Comparison of ENCODE assay signal across 18 cellular contexts in genomic region chr20:10134176-10134575, GRCh38.
A peak's percentile ranks its signal among the peaks of the same experiment; 100 is the strongest.
DNase-seq lines count a peak whose midpoint lies in the region; ATAC-seq, FAIRE-seq and TF ChIP-seq lines count a peak whose summit lies in the region.
"Had no signal": no experiment of that assay in that cellular context is flagged by ENCODE, and none has a peak within 500 bp of the region (broad histone marks: within the 10 kb centered on the region; RNA-seq: fewer than 3 reads in every experiment).

No MANE protein-coding gene starts in this region.

- no peak overlapping the region for H3K27ac ChIP-seq in K562 (ENCODE audit: extremely low read depth, low read depth, low read length)

- H3K9me1 ChIP-seq in K562 (ENCODE audit: control insufficient read depth, insufficient read depth, low read length): no peaks in the 10 kb centered on the region

- no peak for TF ChIP-seq RAD21 in K562 (CRISPR knock-in tag; conservative IDR thresholded peaks at IDR 0.05 in 1 of 2, IDR thresholded peaks at IDR 0.05 in 1 of 2)

- no TSS peak for BruUV-seq in K562 (replicated peaks; lab: Mats Ljungman, UMichigan)

- no peaks in the 10 kb centered on the region for H3K79me2 ChIP-seq in K562 (ENCODE audit: control insufficient read depth, insufficient read depth, low read length)

- no peak overlapping the region for H3K4me2 ChIP-seq in K562 (ENCODE audit: insufficient read depth, low read length)

- no peaks in the 10 kb centered on the region for H3K9me3 ChIP-seq in K562 (replicated peaks; ENCODE audit: control insufficient read depth, insufficient read depth, low read depth, low read length)
- H3K9me3 ChIP-seq: BE2C had no signal

- 0% methylated on average over 4 of the region's 4 CpGs for WGBS in K562 (ENCODE audit: insufficient coverage, low coverage, missing lambda C conversion rate)

- no peak overlapping the region for H3K9ac ChIP-seq in K562 (ENCODE audit: insufficient read depth in 1 of 2, low read depth in 2 of 2, low read length in 2 of 2)

- POLR2A ChIA-PET in HEK293T (lab: Yijun Ruan, JAX) (no interaction called here), K562 (lab: Yijun Ruan, JAX) (interaction anchor here (0.6 kb wide), 2 partner anchors 132 to 1694 kb away, joined by 3 to 4 read pairs; no protein-coding TSS in a partner anchor)

- TF ChIP-seq CTCF in K562 (IDR thresholded peaks at IDR 0.05 in 2 of 3, conservative IDR thresholded peaks at IDR 0.05 in 1 of 3; ENCODE audit: insufficient read depth in 2 of 3, low read depth in 1 of 3, low read length in 3 of 3) (no peak), D721Med (IDR thresholded peaks at IDR 0.05; ENCODE audit: insufficient read depth, missing control alignments) (no peak)

- intact Hi-C loops in K562 (cut with micrococcal nuclease): no loop called here

- H3K36me3 ChIP-seq in K562 (ENCODE audit: control insufficient read depth, insufficient read depth, low read length): no peaks in the 10 kb centered on the region
- H3K36me3 ChIP-seq: BE2C had no signal

- DNase-seq in HEK293T (ENCODE audit: extremely low spot score) (no peak), K562 (ENCODE audit: extremely low read depth in 1 of 4, low spot score in 3 of 4) (no peak), iPS-NIHi11 (ENCODE audit: low spot score) (peak; percentile 19), D721Med (ENCODE audit: insufficient read length, low spot score) (no peak)
- DNase-seq: ACHN; BE2C; CD4-positive, CD25-positive, alpha-beta regulatory T cell; CD8-positive, alpha-beta memory T cell; COR-L47; GF-D8; H9; IMR-90; KBM-7 had no signal

- in situ Hi-C loops in K562 (cut with MboI): no loop called here

- CTCF ChIA-PET in HEK293T (lab: Yijun Ruan, JAX): no interaction called here
- CTCF ChIA-PET in K562 (lab: Yijun Ruan, JAX; ENCODE audit: low intra/inter-chr PET ratio): no interaction called here

- H3K4me1 ChIP-seq in K562 (replicated peaks in 1 of 2; ENCODE audit: control insufficient read depth in 2 of 2, insufficient read depth in 2 of 2, low read length in 2 of 2): no peaks in the 10 kb centered on the region

- FAIRE-seq in K562 (lab: Jason Lieb, UNC) (no peak), D721Med (lab: Jason Lieb, UNC) (no peak)
- FAIRE-seq: A204.1, H1, HTR-8/SVneo had no signal

- TF ChIP-seq EP300 in K562 (IDR thresholded peaks at IDR 0.05; ENCODE audit: low read length): no peak

- no peak overlapping the region for H2AFZ ChIP-seq in K562 (ENCODE audit: low read depth, low read length)

- no peak for TF ChIP-seq POLR2A in K562 (conservative IDR thresholded peaks at IDR 0.05)

- ATAC-seq in K562: no peak
- ATAC-seq in HG03135 (IDR thresholded peaks at IDR 0.05; ENCODE audit: unreplicated experiment): no peak
- ATAC-seq in activated CD4-positive, CD25-positive, alpha-beta regulatory T cell treated with anti-CD3 and anti-CD28 coated beads, Interleukin-2, amount 50 U/mL, for 24 hours: no peak

- no peaks in the 10 kb centered on the region for H4K20me1 ChIP-seq in K562 (replicated peaks; ENCODE audit: control insufficient read depth, insufficient read depth, low read length)

- no peaks in the 10 kb centered on the region for H3K27me3 ChIP-seq in K562 (ENCODE audit: control insufficient read depth in 2 of 2, insufficient read depth in 2 of 2, low read length in 2 of 2)
- H3K27me3 ChIP-seq: BE2C had no signal

- H3K4me3 ChIP-seq in K562: no peak overlapping the region

TF ChIP-seq in HEK293T, 16 proteins besides CTCF, POLR2A, EP300 and RAD21:
- TF ChIP-seq TARDBP (IDR thresholded peaks at IDR 0.05) (no peak), PKNOX1 (IDR thresholded peaks at IDR 0.05) (peak; percentile 41), L3MBTL2 (conservative IDR thresholded peaks at IDR 0.05) (no peak), HDGF (IDR thresholded peaks at IDR 0.05; ENCODE audit: borderline replicate concordance) (no peak)

TF ChIP-seq in K562, 482 proteins besides CTCF, POLR2A, EP300 and RAD21:
- TF ChIP-seq PKNOX1 (IDR thresholded peaks at IDR 0.05) (0 out of 2 replicates have a peak, but pooled peaks have one; percentile 15), ZBTB49 (CRISPR knock-in tag; IDR thresholded peaks at IDR 0.05; ENCODE audit: borderline replicate concordance) (no peak)
